ENCODE assay signal across 1 cellular context in the genomic region with DNA sequence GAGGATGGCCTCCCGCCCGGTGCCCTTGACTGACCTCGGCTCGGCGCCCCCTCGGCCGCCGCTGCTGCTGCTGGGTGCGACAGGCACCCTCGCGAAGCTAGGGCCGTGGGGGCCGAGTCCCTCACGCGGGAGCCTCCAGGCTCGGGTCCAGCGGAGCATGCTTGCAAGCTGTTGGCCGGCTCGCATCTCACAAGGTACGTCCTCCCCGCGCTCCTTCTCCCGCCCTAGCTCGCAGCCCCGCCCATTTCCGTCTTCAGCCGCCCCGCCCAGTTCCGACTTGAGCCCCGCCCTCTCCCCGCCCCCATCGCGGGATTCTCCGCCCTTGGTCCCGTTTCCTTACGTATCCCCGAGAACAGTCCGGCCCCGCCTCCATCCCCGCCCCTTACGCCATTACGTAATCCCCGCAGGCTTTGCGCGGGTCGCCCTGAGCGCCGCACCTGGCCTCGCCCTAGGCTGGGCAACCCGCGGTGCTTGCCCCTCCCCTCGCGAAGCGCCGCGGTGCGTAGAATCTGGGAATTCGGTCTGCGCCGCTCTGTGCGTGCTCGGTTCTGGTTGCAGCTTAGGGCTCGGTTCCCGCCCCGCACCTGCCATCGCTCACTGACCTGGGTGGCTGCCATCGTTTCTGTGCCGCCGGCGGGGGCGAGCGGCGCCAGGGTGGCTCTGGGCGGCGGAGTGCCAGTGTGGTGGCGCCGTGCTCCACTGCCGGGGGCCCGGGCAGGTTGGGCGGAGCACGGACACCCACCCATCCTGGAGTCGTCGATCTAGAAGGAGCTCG.
TF ChIP-seq lines count a peak whose summit lies in the region.

A gene with protein sequence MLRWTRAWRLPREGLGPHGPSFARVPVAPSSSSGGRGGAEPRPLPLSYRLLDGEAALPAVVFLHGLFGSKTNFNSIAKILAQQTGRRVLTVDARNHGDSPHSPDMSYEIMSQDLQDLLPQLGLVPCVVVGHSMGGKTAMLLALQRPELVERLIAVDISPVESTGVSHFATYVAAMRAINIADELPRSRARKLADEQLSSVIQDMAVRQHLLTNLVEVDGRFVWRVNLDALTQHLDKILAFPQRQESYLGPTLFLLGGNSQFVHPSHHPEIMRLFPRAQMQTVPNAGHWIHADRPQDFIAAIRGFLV (minus strand): TSS at position 191 of the 775 bp plus-strand sequence. CDS start 32 bp downstream, at position 159.

TF ChIP-seq in K562, 482 proteins besides CTCF, POLR2A, EP300 and RAD21 (continued from another document and continues in another):
- TF ChIP-seq, protein P1, sequence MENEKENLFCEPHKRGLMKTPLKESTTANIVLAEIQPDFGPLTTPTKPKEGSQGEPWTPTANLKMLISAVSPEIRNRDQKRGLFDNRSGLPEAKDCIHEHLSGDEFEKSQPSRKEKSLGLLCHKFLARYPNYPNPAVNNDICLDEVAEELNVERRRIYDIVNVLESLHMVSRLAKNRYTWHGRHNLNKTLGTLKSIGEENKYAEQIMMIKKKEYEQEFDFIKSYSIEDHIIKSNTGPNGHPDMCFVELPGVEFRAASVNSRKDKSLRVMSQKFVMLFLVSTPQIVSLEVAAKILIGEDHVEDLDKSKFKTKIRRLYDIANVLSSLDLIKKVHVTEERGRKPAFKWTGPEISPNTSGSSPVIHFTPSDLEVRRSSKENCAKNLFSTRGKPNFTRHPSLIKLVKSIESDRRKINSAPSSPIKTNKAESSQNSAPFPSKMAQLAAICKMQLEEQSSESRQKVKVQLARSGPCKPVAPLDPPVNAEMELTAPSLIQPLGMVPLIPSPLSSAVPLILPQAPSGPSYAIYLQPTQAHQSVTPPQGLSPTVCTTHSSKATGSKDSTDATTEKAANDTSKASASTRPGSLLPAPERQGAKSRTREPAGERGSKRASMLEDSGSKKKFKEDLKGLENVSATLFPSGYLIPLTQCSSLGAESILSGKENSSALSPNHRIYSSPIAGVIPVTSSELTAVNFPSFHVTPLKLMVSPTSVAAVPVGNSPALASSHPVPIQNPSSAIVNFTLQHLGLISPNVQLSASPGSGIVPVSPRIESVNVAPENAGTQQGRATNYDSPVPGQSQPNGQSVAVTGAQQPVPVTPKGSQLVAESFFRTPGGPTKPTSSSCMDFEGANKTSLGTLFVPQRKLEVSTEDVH (IDR thresholded peaks at IDR 0.05; ENCODE audit: low read depth, partially characterized antibody) = peak; percentile 77
- 0 out of 2 replicates have a peak, but pooled peaks have one; percentile 8 for TF ChIP-seq USF2 (CRISPR knock-in tag; IDR thresholded peaks at IDR 0.05)
- no peak for TF ChIP-seq ZNF584 (CRISPR knock-in tag; IDR thresholded peaks at IDR 0.05; ENCODE audit: low read depth)
- no peak for TF ChIP-seq ZKSCAN8 (CRISPR knock-in tag; IDR thresholded peaks at IDR 0.05)
- TF ChIP-seq NCOA2 (IDR thresholded peaks at IDR 0.05; ENCODE audit: partially characterized antibody in 2 of 2) = no peak
- TF ChIP-seq FOXK2 (conservative IDR thresholded peaks at IDR 0.05 in 1 of 2, IDR thresholded peaks at IDR 0.05 in 1 of 2; ENCODE audit: low read depth in 2 of 2) = peak in 1 of 2 experiments; percentile 36; a peak in 1 of 4 replicates
- no peak for TF ChIP-seq ZNF224 (CRISPR knock-in tag; IDR thresholded peaks at IDR 0.05)
- no peak for TF ChIP-seq PTRF (tag; IDR thresholded peaks at IDR 0.05)
- no peak for TF ChIP-seq ZBTB34 (CRISPR knock-in tag; IDR thresholded peaks at IDR 0.05)
- TF ChIP-seq AFF4 (CRISPR knock-in tag; IDR thresholded peaks at IDR 0.05) = peak; percentile 93
- TF ChIP-seq JUN (IDR thresholded peaks at IDR 0.05; ENCODE audit: borderline replicate concordance, low read depth, low read length) = peak; percentile 85
- no peak for TF ChIP-seq JUN (CRISPR knock-in tag; IDR thresholded peaks at IDR 0.05; ENCODE audit: borderline replicate concordance)
- peak; percentile 84; the same call in 1 of the 2 replicates for TF ChIP-seq ZBTB1 (CRISPR knock-in tag; IDR thresholded peaks at IDR 0.05; ENCODE audit: borderline replicate concordance, low read depth)
- TF ChIP-seq ZNF436 (CRISPR knock-in tag; IDR thresholded peaks at IDR 0.05) = no peak
- no peak for TF ChIP-seq ZNF146 (CRISPR knock-in tag; IDR thresholded peaks at IDR 0.05; ENCODE audit: unreplicated experiment)
- TF ChIP-seq SLC30A9 (CRISPR knock-in tag; IDR thresholded peaks at IDR 0.05) = no peak
- peak in 1 of 2 experiments; percentile 74; a peak in 1 of 4 replicates for TF ChIP-seq KDM4B (IDR thresholded peaks at IDR 0.05; ENCODE audit: borderline replicate concordance in 2 of 2, low read depth in 1 of 2)
- TF ChIP-seq ADNP (tag; IDR thresholded peaks at IDR 0.05) = no peak
- no peak for TF ChIP-seq TFAM (CRISPR knock-in tag; conservative IDR thresholded peaks at IDR 0.05)
- TF ChIP-seq TAF1 (IDR thresholded peaks at IDR 0.05; ENCODE audit: control insufficient read depth, extremely low read depth, insufficient read depth, low read length, severe bottlenecking) = peak; percentile 71
- no peak for TF ChIP-seq TSC22D4 (tag; IDR thresholded peaks at IDR 0.05)
- 0 out of 2 replicates have a peak, but pooled peaks have one; percentile 54 for TF ChIP-seq ZNF740 (CRISPR knock-in tag; IDR thresholded peaks at IDR 0.05)
- TF ChIP-seq ZNF740 (tag; IDR thresholded peaks at IDR 0.05) = no peak
- no peak for TF ChIP-seq ARNT (IDR thresholded peaks at IDR 0.05)
- TF ChIP-seq, protein P2, sequence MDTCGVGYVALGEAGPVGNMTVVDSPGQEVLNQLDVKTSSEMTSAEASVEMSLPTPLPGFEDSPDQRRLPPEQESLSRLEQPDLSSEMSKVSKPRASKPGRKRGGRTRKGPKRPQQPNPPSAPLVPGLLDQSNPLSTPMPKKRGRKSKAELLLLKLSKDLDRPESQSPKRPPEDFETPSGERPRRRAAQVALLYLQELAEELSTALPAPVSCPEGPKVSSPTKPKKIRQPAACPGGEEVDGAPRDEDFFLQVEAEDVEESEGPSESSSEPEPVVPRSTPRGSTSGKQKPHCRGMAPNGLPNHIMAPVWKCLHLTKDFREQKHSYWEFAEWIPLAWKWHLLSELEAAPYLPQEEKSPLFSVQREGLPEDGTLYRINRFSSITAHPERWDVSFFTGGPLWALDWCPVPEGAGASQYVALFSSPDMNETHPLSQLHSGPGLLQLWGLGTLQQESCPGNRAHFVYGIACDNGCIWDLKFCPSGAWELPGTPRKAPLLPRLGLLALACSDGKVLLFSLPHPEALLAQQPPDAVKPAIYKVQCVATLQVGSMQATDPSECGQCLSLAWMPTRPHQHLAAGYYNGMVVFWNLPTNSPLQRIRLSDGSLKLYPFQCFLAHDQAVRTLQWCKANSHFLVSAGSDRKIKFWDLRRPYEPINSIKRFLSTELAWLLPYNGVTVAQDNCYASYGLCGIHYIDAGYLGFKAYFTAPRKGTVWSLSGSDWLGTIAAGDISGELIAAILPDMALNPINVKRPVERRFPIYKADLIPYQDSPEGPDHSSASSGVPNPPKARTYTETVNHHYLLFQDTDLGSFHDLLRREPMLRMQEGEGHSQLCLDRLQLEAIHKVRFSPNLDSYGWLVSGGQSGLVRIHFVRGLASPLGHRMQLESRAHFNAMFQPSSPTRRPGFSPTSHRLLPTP (IDR thresholded peaks at IDR 0.05; ENCODE audit: borderline replicate concordance, extremely low read depth, insufficient read length) = no peak
- TF ChIP-seq SPI1 (IDR thresholded peaks at IDR 0.05; ENCODE audit: borderline replicate concordance, low read depth, low read length) = no peak
- no peak; the same call in none of the 2 replicates for TF ChIP-seq ZNF592 (IDR thresholded peaks at IDR 0.05)
- no peak for TF ChIP-seq CC2D1A (IDR thresholded peaks at IDR 0.05)
- TF ChIP-seq UBTF (IDR thresholded peaks at IDR 0.05; ENCODE audit: borderline replicate concordance in 1 of 2, low read depth in 2 of 2, low read length in 2 of 2) = peak in 1 of 2 experiments; percentile 46; a peak in 1 of 4 replicates
- TF ChIP-seq CBX8 (IDR thresholded peaks at IDR 0.05; ENCODE audit: borderline replicate concordance, extremely low read depth, low read depth, low read length, poor library complexity, severe bottlenecking) = no peak
- TF ChIP-seq SMC3 (conservative IDR thresholded peaks at IDR 0.05; ENCODE audit: insufficient read depth, low read depth, low read length) = no peak; the same call in 1 of the 2 replicates
